Comparison of ENCODE assay signal across 8 cellular contexts in genomic region chr15:44536962-44537727, GRCh38. TPM values are rescaled to one million over a fixed set of nuclear protein-coding genes. Genes with fewer than 3 reads are reported as not detected.
DNase-seq lines count a peak whose midpoint lies in the region; ATAC-seq and TF ChIP-seq lines count a peak whose summit lies in the region.

A gene with protein sequence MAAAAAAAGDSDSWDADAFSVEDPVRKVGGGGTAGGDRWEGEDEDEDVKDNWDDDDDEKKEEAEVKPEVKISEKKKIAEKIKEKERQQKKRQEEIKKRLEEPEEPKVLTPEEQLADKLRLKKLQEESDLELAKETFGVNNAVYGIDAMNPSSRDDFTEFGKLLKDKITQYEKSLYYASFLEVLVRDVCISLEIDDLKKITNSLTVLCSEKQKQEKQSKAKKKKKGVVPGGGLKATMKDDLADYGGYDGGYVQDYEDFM (plus strand): TSS chr15:44537147. CDS start chr15:44537195, 48 bp downstream.

- no CpG with 5 or more reads among the region's 97 CpGs for WGBS in esophagus muscularis mucosa

- peak; percentile 74 for TF ChIP-seq POLR2A in esophagus muscularis mucosa (IDR thresholded peaks at IDR 0.05; ENCODE audit: low read depth)

- in situ Hi-C loops in Panc1 (cut with HindIII; ENCODE audit: low pct_unique_long_range_greater_than_20kb, low sequenced_read_pairs), result no loop called here

- no TSS peak for BruUV-seq in Panc1 (replicated peaks; lab: Mats Ljungman, UMichigan)

- POLR2A ChIA-PET in Panc1 (lab: Charles Lee), result interaction anchor here (0.6 kb wide), 3 partner anchors 31 to 840 kb away, joined by 3 to 7 read pairs (median 6); no protein-coding TSS in a partner anchor

- TF ChIP-seq EP300 in esophagus muscularis mucosa (IDR thresholded peaks at IDR 0.05), result no peak

- TF ChIP-seq CTCF in Panc1 (IDR thresholded peaks at IDR 0.05), result no peak
- TF ChIP-seq CTCF in esophagus muscularis mucosa (IDR thresholded peaks at IDR 0.05), result no peak

- no peaks in the 10 kb centered on the region for H3K27me3 ChIP-seq in Panc1 (ENCODE audit: control insufficient read depth, insufficient read depth, low read length)
- no peaks in the 10 kb centered on the region for H3K27me3 ChIP-seq in esophagus muscularis mucosa

- H3K4me3 ChIP-seq in Jurkat, Clone E6-1 (ENCODE audit: low read length), result peak within 1 kb of the TSS; percentile 83
- peak within 1 kb of the TSS; percentile 76 to 89 for H3K4me3 ChIP-seq in Panc1 (ENCODE audit: low read depth in 2 of 2, low read length in 2 of 2)
- H3K4me3 ChIP-seq in esophagus muscularis mucosa, result peak within 1 kb of the TSS; percentile 79 to 99 (median 88)

- peaks cover under 1% of the 10 kb centered on the region for H3K36me3 ChIP-seq in Panc1 (ENCODE audit: control insufficient read depth, insufficient read depth, low read length)
- peaks cover 4 to 31% (median 14%) of the 10 kb centered on the region in 4 donors for H3K36me3 ChIP-seq in esophagus muscularis mucosa

- intact Hi-C loops in Panc1 (cut with micrococcal nuclease; ENCODE audit: unreplicated experiment) (no loop called here), esophagus muscularis mucosa (cut with DNase I) (loop anchor here (5.0 kb wide), 1 partner anchor 110 kb away; the partner anchor contains the start of gene CTDSPL2)

- H3K9me3 ChIP-seq in Panc1 (ENCODE audit: control insufficient read depth, insufficient read depth, low read depth, low read length), result no peaks in the 10 kb centered on the region
- H3K9me3 ChIP-seq in esophagus muscularis mucosa, result no peaks in the 10 kb centered on the region

- H3K27ac ChIP-seq in Panc1 (ENCODE audit: low read length) (peak within 1 kb of the TSS; percentile 91), esophagus muscularis mucosa (replicated peaks in 1 of 4) (peak within 1 kb of the TSS; percentile 93 to 99 (median 98))

- H3K4me1 ChIP-seq in Panc1 (ENCODE audit: control insufficient read depth, insufficient read depth, low read length) (peaks cover 15% of the 10 kb centered on the region; the same call in 1 of the 2 replicates), esophagus muscularis mucosa (peaks cover 42 to 55% (median 52%) of the 10 kb centered on the region in 4 donors)

- CTCF ChIA-PET in Panc1 (lab: Charles Lee), result no interaction called here

- DNase-seq in DMS153 treated with DMSO at 0.1 percent for 48 hours (lab: John Stamatoyannopoulos, UW; ENCODE audit: unreplicated experiment) (peak; percentile 52), Panc1 (ENCODE audit: low read depth, low spot score) (peak; percentile 69), esophagus muscularis mucosa (ENCODE audit: extremely low spot score) (no peak), myocyte (ENCODE audit: low read depth) (peak; percentile 97)
- peak; percentile 92 for DNase-seq in Jurkat, Clone E6-1 (ENCODE audit: low read depth, low spot score)
- peak; percentile 94 to 96 for DNase-seq in activated T-cell treated with anti-CD3 and anti-CD28 coated beads, Interleukin-2, amount 50 U/mL, for 48 hours
- DNase-seq in stimulated activated CD8-positive, alpha-beta memory T cell treated with anti-CD3 and anti-CD28 coated beads, Interleukin-7, amount 100 ng/mL, for 4 hours (ENCODE audit: low read depth in 2 of 2), result peak; percentile 90 to 94

- ATAC-seq in GM21619 (IDR thresholded peaks at IDR 0.05; ENCODE audit: unreplicated experiment), result peak; percentile 83
- ATAC-seq in Panc1, result peak; percentile 94

RNA-seq across cellular contexts. Expression of the gene that starts here (rescaled TPM):
- 127 TPM for polyA plus RNA-seq in Jurkat, Clone E6-1 (2012; ENCODE audit: insufficient read depth, insufficient read length)
- total RNA-seq in Panc1 (2021; ENCODE audit: unreplicated experiment) (128 TPM), esophagus muscularis mucosa (10 to 100 TPM; 46.2 to 60.6 (median 53.7) TPM), myocyte (39.7 and 55.4 TPM in 2 replicates)
- 81.8 TPM for polyA plus RNA-seq in Panc1 (2012; ENCODE audit: insufficient read length)
- polyA plus RNA-seq in myocyte (2012), result 67.5 TPM
